10 cellular contexts compared by ENCODE assay signal in genomic region chr20:19129976-19130612, GRCh38.
DNase-seq lines count a peak whose midpoint lies in the region; ATAC-seq and TF ChIP-seq lines count a peak whose summit lies in the region.
"Had no signal": no experiment of that assay in that cellular context is flagged by ENCODE, and none has a peak within 500 bp of the region (broad histone marks: within the 10 kb centered on the region; RNA-seq: fewer than 3 reads in every experiment).

No MANE protein-coding gene starts in this region.

- H3K27me3 Mint-ChIP-seq in progenitor cell of endocrine pancreas: no peaks in the 10 kb centered on the region
- peaks cover 0 to 1% (median 0%) of the 10 kb centered on the region in 3 donors for H3K27me3 Mint-ChIP-seq in CD14-positive monocyte (ENCODE audit: low read depth in 3 of 3)

- intact Hi-C loops in CD14-positive monocyte (cut with micrococcal nuclease): no loop called here

- peak; percentile 65 for DNase-seq in DMS53 treated with DMSO at 0.1 percent for 48 hours (lab: John Stamatoyannopoulos, UW; ENCODE audit: unreplicated experiment)
- peak; percentile 54 to 80 for DNase-seq in NCI-H187 (lab: John Stamatoyannopoulos, UW)
- peak; percentile 75 for DNase-seq in RPMI8226
- DNase-seq in progenitor cell of endocrine pancreas (ENCODE audit: low spot score, unreplicated experiment): no peak
- DNase-seq in CD14-positive monocyte (ENCODE audit: low spot score): no peak
- DNase-seq in activated CD4-positive, alpha-beta T cell treated with anti-CD3 and anti-CD28 coated beads, Interleukin-2, amount 50 U/mL, for 48 hours: no peak
- DNase-seq: left ventricle myocardium inferior, naive B cell had no signal

- no peaks in the 10 kb centered on the region for H3K36me3 Mint-ChIP-seq in progenitor cell of endocrine pancreas (ENCODE audit: insufficient read depth)
- H3K36me3 Mint-ChIP-seq in CD14-positive monocyte: no peaks in the 10 kb centered on the region
- H3K36me3 Mint-ChIP-seq: naive B cell had no signal

- peak overlapping the region; percentile 47 for H3K27ac Mint-ChIP-seq in progenitor cell of endocrine pancreas
- H3K27ac Mint-ChIP-seq in CD14-positive monocyte: no peak overlapping the region

- no peak for TF ChIP-seq CTCF in progenitor cell of endocrine pancreas (IDR thresholded peaks at IDR 0.05; ENCODE audit: unreplicated experiment)
- no peak for TF ChIP-seq CTCF in CD14-positive monocyte (IDR thresholded peaks at IDR 0.05)

- no peak overlapping the region for H3K4me3 Mint-ChIP-seq in progenitor cell of endocrine pancreas (ENCODE audit: low read depth)
- H3K4me3 Mint-ChIP-seq in CD14-positive monocyte: no peak overlapping the region
- H3K4me3 Mint-ChIP-seq: naive B cell had no signal

- ATAC-seq in GM19324 (IDR thresholded peaks at IDR 0.05; ENCODE audit: low FRiP score, unreplicated experiment) (no peak), GM18873 (IDR thresholded peaks at IDR 0.05; ENCODE audit: low FRiP score, unreplicated experiment) (no peak)

- H3K9me3 Mint-ChIP-seq in progenitor cell of endocrine pancreas (ENCODE audit: low read depth): peaks cover 7% of the 10 kb centered on the region
- H3K9me3 Mint-ChIP-seq in CD14-positive monocyte: peaks cover 0 to 13% (median 6%) of the 10 kb centered on the region in 7 donors

- H3K4me1 Mint-ChIP-seq in progenitor cell of endocrine pancreas (ENCODE audit: low read depth): peaks cover 9% of the 10 kb centered on the region
- H3K4me1 Mint-ChIP-seq in CD14-positive monocyte: peaks cover 6% of the 10 kb centered on the region
- H3K4me1 Mint-ChIP-seq: naive B cell had no signal

Comparison
In these comparisons a context has a peak if more than half of its experiments do, and no peak if none do; other contexts are left out.
1. DNase-seq: peak in DMS53 treated with DMSO at 0.1 percent for 48 hours (single experiment), NCI-H187 (2 of 2) and RPMI8226 (single experiment); none in progenitor cell of endocrine pancreas (single experiment), CD14-positive monocyte (single experiment) and activated CD4-positive, alpha-beta T cell treated with anti-CD3 and anti-CD28 coated beads, Interleukin-2, amount 50 U/mL, for 48 hours (0 of 2).